In genomic region chr6:85465762-85466161, GRCh38 we compare ENCODE assay signal across 12 cellular contexts. TPM values are rescaled to one million over a fixed set of nuclear protein-coding genes. Genes with fewer than 3 reads are reported as not detected.
A peak's percentile ranks its signal among the peaks of the same experiment; 100 is the strongest.
DNase-seq lines count a peak whose midpoint lies in the region; ATAC-seq, FAIRE-seq and TF ChIP-seq lines count a peak whose summit lies in the region.
"Had no signal": no experiment of that assay in that cellular context is flagged by ENCODE, and none has a peak within 500 bp of the region (broad histone marks: within the 10 kb centered on the region; RNA-seq: fewer than 3 reads in every experiment).

No MANE protein-coding gene starts in this region.

- H3K27me3 ChIP-seq in neural progenitor cell (no peaks in the 10 kb centered on the region), spleen (replicated peaks in 1 of 7) (no peaks in the 10 kb centered on the region), ovary (no peaks in the 10 kb centered on the region)
- H3K27me3 ChIP-seq: testis had no signal

- ATAC-seq in A549 = no peak
- ATAC-seq in GM19395 (IDR thresholded peaks at IDR 0.05; ENCODE audit: unreplicated experiment) = peak; percentile 33
- peak; percentile 61 for ATAC-seq in HG03175 (IDR thresholded peaks at IDR 0.05; ENCODE audit: unreplicated experiment)

- no peak for TF ChIP-seq RAD21 in A549 (conservative IDR thresholded peaks at IDR 0.05 in 1 of 2, IDR thresholded peaks at IDR 0.05 in 1 of 2)

- CTCF ChIA-PET in A549 (lab: Yijun Ruan, JAX) = interaction anchor here (0.8 to 2.5 kb wide), 4 partner anchors 12 to 111 kb away, joined by 3 to 6 read pairs (median 3); no protein-coding TSS in a partner anchor

- H3K27ac ChIP-seq in A549 (peak overlapping the region; percentile 58 to 78; a peak in 4 of 6 replicates), neural progenitor cell (no peak overlapping the region), spleen (peak overlapping the region in 4 of 8 donors; percentile 0 to 34 (median 16)), ovary (no peak overlapping the region)
- H3K27ac ChIP-seq: C4-2B, testis had no signal

- H3K79me2 ChIP-seq in neural progenitor cell (ENCODE audit: low read depth) = no peaks in the 10 kb centered on the region

- peaks cover 58% of the 10 kb centered on the region for H3K4me1 ChIP-seq in A549
- no peaks in the 10 kb centered on the region for H3K4me1 ChIP-seq in neural progenitor cell
- peaks cover 19 to 56% (median 43%) of the 10 kb centered on the region in 6 donors for H3K4me1 ChIP-seq in spleen
- H3K4me1 ChIP-seq in ovary (ENCODE audit: insufficient read depth) = peaks cover 14% of the 10 kb centered on the region

- 92% methylated on average over 2 of the region's 2 CpGs for WGBS in A549 (ENCODE audit: missing lambda C conversion rate)
- WGBS in spleen, 5 donors = 43 to 57% (median 53%) methylated on average over 2 of the region's 2 CpGs
- WGBS in ovary, 3 donors = 72 to 81% (median 77%) methylated on average over 2 of the region's 2 CpGs

- no peak overlapping the region for H3K9ac ChIP-seq in neural progenitor cell

- no peaks in the 10 kb centered on the region for H3K36me3 ChIP-seq in neural progenitor cell
- H3K36me3 ChIP-seq in spleen = peaks cover 0 to 5% (median 0%) of the 10 kb centered on the region in 6 donors
- no peaks in the 10 kb centered on the region for H3K36me3 ChIP-seq in ovary

- DNase-seq in A549 (ENCODE audit: low read depth in 1 of 2, low spot score in 1 of 2) (no peak), neural progenitor cell (ENCODE audit: low spot score) (no peak), spleen (no peak), ovary (no peak), NCI-H1092 (lab: John Stamatoyannopoulos, UW) (no peak)
- DNase-seq in activated T-helper 1 cell treated with anti-CD3 and anti-CD28 coated beads, Interleukin-12 subunit alpha, Interleukin-12 subunit beta, Interleukin-2, Interleukin-4 antibody, amounts not matched to agents 30 ng/mL and 10 ng/mL and 1 ng/mL, durations not matched to agents 14 hours and 24 hours and 36 hours (ENCODE audit: low spot score) = no peak
- DNase-seq: activated CD4-positive, alpha-beta T cell treated with anti-CD3 and anti-CD28 coated beads, Interleukin-2, amount 10 ng/mL, durations not matched to agents 7 days and 5 days; testis had no signal

- peak overlapping the region; percentile 90 for H3K27ac Mint-ChIP-seq in activated T-helper 1 cell treated with anti-CD3 and anti-CD28 coated beads, Interleukin-12 subunit alpha, Interleukin-12 subunit beta, Interleukin-2, Interleukin-4 antibody, amounts not matched to agents 30 ng/mL and 10 ng/mL and 1 ng/mL, durations not matched to agents 14 hours and 24 hours and 36 hours
- no peak overlapping the region for H3K27ac Mint-ChIP-seq in neural progenitor cell
- H3K27ac Mint-ChIP-seq: activated CD4-positive, alpha-beta T cell treated with anti-CD3 and anti-CD28 coated beads, Interleukin-2, amount 10 ng/mL, durations not matched to agents 7 days and 5 days had no signal

- H3K36me3 Mint-ChIP-seq in activated T-helper 1 cell treated with anti-CD3 and anti-CD28 coated beads, Interleukin-12 subunit alpha, Interleukin-12 subunit beta, Interleukin-2, Interleukin-4 antibody, amounts not matched to agents 30 ng/mL and 10 ng/mL and 1 ng/mL, durations not matched to agents 14 hours and 24 hours and 36 hours (ENCODE audit: low read depth) = peaks cover 14% of the 10 kb centered on the region
- no peaks in the 10 kb centered on the region for H3K36me3 Mint-ChIP-seq in neural progenitor cell

- TF ChIP-seq CTCF in A549 (IDR thresholded peaks at IDR 0.05) (no peak), neural progenitor cell (IDR thresholded peaks at IDR 0.05) (no peak), spleen (IDR thresholded peaks at IDR 0.05 in 8 of 11, conservative IDR thresholded peaks at IDR 0.05 in 3 of 11) (no peak), ovary (IDR thresholded peaks at IDR 0.05) (no peak)

- H3K9me3 ChIP-seq in A549 (no peaks in the 10 kb centered on the region), neural progenitor cell (ENCODE audit: low read depth) (no peaks in the 10 kb centered on the region), spleen (no peaks in the 10 kb centered on the region), ovary (no peaks in the 10 kb centered on the region)
- H3K9me3 ChIP-seq: testis had no signal

- POLR2A ChIA-PET in A549 (lab: Yijun Ruan, JAX) = no interaction called here

- no peak overlapping the region for H3K4me3 Mint-ChIP-seq in activated T-helper 1 cell treated with anti-CD3 and anti-CD28 coated beads, Interleukin-12 subunit alpha, Interleukin-12 subunit beta, Interleukin-2, Interleukin-4 antibody, amounts not matched to agents 30 ng/mL and 10 ng/mL and 1 ng/mL, durations not matched to agents 14 hours and 24 hours and 36 hours
- H3K4me3 Mint-ChIP-seq in neural progenitor cell = no peak overlapping the region
- H3K4me3 Mint-ChIP-seq: activated CD4-positive, alpha-beta T cell treated with anti-CD3 and anti-CD28 coated beads, Interleukin-2, amount 10 ng/mL, durations not matched to agents 7 days and 5 days had no signal

- peaks cover 66% of the 10 kb centered on the region for H3K4me1 Mint-ChIP-seq in activated T-helper 1 cell treated with anti-CD3 and anti-CD28 coated beads, Interleukin-12 subunit alpha, Interleukin-12 subunit beta, Interleukin-2, Interleukin-4 antibody, amounts not matched to agents 30 ng/mL and 10 ng/mL and 1 ng/mL, durations not matched to agents 14 hours and 24 hours and 36 hours (ENCODE audit: low read depth)
- peaks cover 3% of the 10 kb centered on the region for H3K4me1 Mint-ChIP-seq in neural progenitor cell

- peaks cover 2% of the 10 kb centered on the region for H3K27me3 Mint-ChIP-seq in activated T-helper 1 cell treated with anti-CD3 and anti-CD28 coated beads, Interleukin-12 subunit alpha, Interleukin-12 subunit beta, Interleukin-2, Interleukin-4 antibody, amounts not matched to agents 30 ng/mL and 10 ng/mL and 1 ng/mL, durations not matched to agents 14 hours and 24 hours and 36 hours (ENCODE audit: insufficient read depth)
- H3K27me3 Mint-ChIP-seq in neural progenitor cell (ENCODE audit: insufficient read depth, low read depth) = no peaks in the 10 kb centered on the region

- H2AFZ ChIP-seq in neural progenitor cell (replicated peaks) = no peak overlapping the region

- no peaks in the 10 kb centered on the region for H3F3A ChIP-seq in neural progenitor cell (ENCODE audit: low read depth)

- intact Hi-C loops in activated T-helper 1 cell treated with anti-CD3 and anti-CD28 coated beads, Interleukin-12 subunit alpha, Interleukin-12 subunit beta, Interleukin-2, Interleukin-4 antibody, amounts not matched to agents 30 ng/mL and 10 ng/mL and 1 ng/mL, durations not matched to agents 14 hours and 24 hours and 36 hours (cut with micrococcal nuclease) = loop anchor here (1.0 kb wide), 2 partner anchors 18 to 104 kb away; no protein-coding TSS in a partner anchor
- intact Hi-C loops in spleen (cut with DNase I; ENCODE audit: low total_unique reads) = no loop called here
- intact Hi-C loops in ovary (cut with DNase I) = no loop called here

- no peaks in the 10 kb centered on the region for H3K9me3 Mint-ChIP-seq in activated T-helper 1 cell treated with anti-CD3 and anti-CD28 coated beads, Interleukin-12 subunit alpha, Interleukin-12 subunit beta, Interleukin-2, Interleukin-4 antibody, amounts not matched to agents 30 ng/mL and 10 ng/mL and 1 ng/mL, durations not matched to agents 14 hours and 24 hours and 36 hours
- no peaks in the 10 kb centered on the region for H3K9me3 Mint-ChIP-seq in neural progenitor cell
- H3K9me3 Mint-ChIP-seq: activated CD4-positive, alpha-beta T cell treated with anti-CD3 and anti-CD28 coated beads, Interleukin-2, amount 10 ng/mL, durations not matched to agents 7 days and 5 days had no signal

- TF ChIP-seq EP300 in A549 (IDR thresholded peaks at IDR 0.05) = no peak
- no peak for TF ChIP-seq EP300 in ovary (IDR thresholded peaks at IDR 0.05)

- no peak for FAIRE-seq in A549 (lab: Jason Lieb, UNC)
- FAIRE-seq: H1 had no signal

- no peak for TF ChIP-seq POLR2A in A549 (IDR thresholded peaks at IDR 0.05; ENCODE audit: low read length)
- no peak for TF ChIP-seq POLR2A in spleen (IDR thresholded peaks at IDR 0.05)
- no peak for TF ChIP-seq POLR2A in ovary (IDR thresholded peaks at IDR 0.05)

- H3K4me2 ChIP-seq in A549 (no peak overlapping the region), neural progenitor cell (no peak overlapping the region)

- H3K4me3 ChIP-seq in A549 (no peak overlapping the region), neural progenitor cell (no peak overlapping the region), spleen (no peak overlapping the region), ovary (no peak overlapping the region)
- H3K4me3 ChIP-seq: testis had no signal

- no peaks in the 10 kb centered on the region for H4K20me1 ChIP-seq in neural progenitor cell (ENCODE audit: low read depth)

TF ChIP-seq in A549, 52 proteins besides CTCF, POLR2A, EP300 and RAD21 (continues in another document):
- TF ChIP-seq JUNB (IDR thresholded peaks at IDR 0.05) (no peak), MAZ (IDR thresholded peaks at IDR 0.05; ENCODE audit: borderline replicate concordance, low read depth, low read length) (no peak), ZNF302 (CRISPR knock-in tag; IDR thresholded peaks at IDR 0.05) (no peak), TFCP2L1 (CRISPR knock-in tag; IDR thresholded peaks at IDR 0.05) (no peak), KDM1A (IDR thresholded peaks at IDR 0.05; ENCODE audit: low read depth) (no peak), E2F6 (IDR thresholded peaks at IDR 0.05; ENCODE audit: borderline replicate concordance, low read depth) (no peak), RFX5 (IDR thresholded peaks at IDR 0.05) (no peak), CBX2 (IDR thresholded peaks at IDR 0.05; ENCODE audit: borderline replicate concordance, low read depth) (no peak)

RNA-seq across cellular contexts. Expression of gene NT5E, which starts 15.9 kb away (rescaled TPM):
- polyA plus RNA-seq in A549 (2011; rRNA removed) (54.8 and 61.0 TPM in 2 replicates), A549 (2017; fragmentation: RNase III; extraction: RNeasy Plus Mini Kit Qiagen cat#74134 plus additional on column Dnase treatment) (16.8 to 20.8 TPM (median 18.9 TPM) in 3 replicates), spleen (10 to 100 TPM in 2 of 3 donors, 1 to 10 TPM in 1; 8.4 to 13.4 (median 10.7) TPM), ovary (10 to 100 TPM; 29.3 to 68.7 TPM)
- polyA plus RNA-seq in A549 (2012; cell fraction: cytosol; rRNA removed) = 19.3 and 27.1 TPM in 2 replicates
- 18.2 and 40.2 TPM in 2 replicates for polyA plus RNA-seq in A549 (2012; cell fraction: nucleus; rRNA removed)
- 34.8 and 36.1 TPM in 2 replicates for polyA minus RNA-seq in A549 (2011; rRNA and poly(A)+ RNA removed)
- total RNA-seq in activated T-helper 1 cell treated with anti-CD3 and anti-CD28 coated beads, Interleukin-12 subunit alpha, Interleukin-12 subunit beta, Interleukin-2, Interleukin-4 antibody, amounts not matched to agents 30 ng/mL and 10 ng/mL and 1 ng/mL, durations not matched to agents 14 hours and 24 hours and 36 hours = 12.5 and 15.2 TPM in 2 replicates
- total RNA-seq in neural progenitor cell (ENCODE audit: low replicate concordance) (not detected in 2 replicates), spleen (10 to 100 TPM; 13.7 to 32.2 (median 20.3) TPM), ovary (10 to 100 TPM; 32.5 to 67.2 (median 47.4) TPM)

Comparison
In these comparisons a context has a peak if more than half of its experiments do, and no peak if none do; other contexts are left out.
1. ATAC-seq: peak in GM19395 (single experiment) and HG03175 (single experiment); none in A549 (0 of 2).
2. H3K27ac ChIP-seq: peak in A549 (2 of 2); none in neural progenitor cell (single experiment) and ovary (0 of 2).
3. RNA of gene NT5E, which starts 15.9 kb away (total RNA-seq): 32.5 to 67.2 TPM in ovary, 13.7 to 32.2 TPM in spleen and 12.5 to 15.2 TPM in activated T-helper 1 cell treated with anti-CD3 and anti-CD28 coated beads, Interleukin-12 subunit alpha, Interleukin-12 subunit beta, Interleukin-2, Interleukin-4 antibody, amounts not matched to agents 30 ng/mL and 10 ng/mL and 1 ng/mL, durations not matched to agents 14 hours and 24 hours and 36 hours; not detected in neural progenitor cell; every median in the first group is over 10 times any median in the second.